Comparison of ENCODE assay signal across 1 cellular context in genomic region chr2:106053116-106053515, GRCh38.
TF ChIP-seq lines count a peak whose summit lies in the region.

No MANE protein-coding gene starts in this region.

TF ChIP-seq in HepG2, 621 proteins besides CTCF, POLR2A, EP300 and RAD21 (continued from another document):
- TF ChIP-seq GPN1 (CRISPR knock-in tag; IDR thresholded peaks at IDR 0.05; ENCODE audit: borderline replicate concordance), result no peak
- TF ChIP-seq NPAS2 (CRISPR knock-in tag; IDR thresholded peaks at IDR 0.05; ENCODE audit: borderline replicate concordance), result no peak
- TF ChIP-seq TFDP1 (CRISPR knock-in tag; IDR thresholded peaks at IDR 0.05; ENCODE audit: borderline replicate concordance), result no peak
- no peak for TF ChIP-seq CSRNP1 (CRISPR knock-in tag; IDR thresholded peaks at IDR 0.05)
- TF ChIP-seq ZGPAT (CRISPR knock-in tag; IDR thresholded peaks at IDR 0.05), result no peak
- TF ChIP-seq SALL1 (CRISPR knock-in tag; IDR thresholded peaks at IDR 0.05), result no peak
